8 cellular contexts compared by ENCODE assay signal in the genomic region with DNA sequence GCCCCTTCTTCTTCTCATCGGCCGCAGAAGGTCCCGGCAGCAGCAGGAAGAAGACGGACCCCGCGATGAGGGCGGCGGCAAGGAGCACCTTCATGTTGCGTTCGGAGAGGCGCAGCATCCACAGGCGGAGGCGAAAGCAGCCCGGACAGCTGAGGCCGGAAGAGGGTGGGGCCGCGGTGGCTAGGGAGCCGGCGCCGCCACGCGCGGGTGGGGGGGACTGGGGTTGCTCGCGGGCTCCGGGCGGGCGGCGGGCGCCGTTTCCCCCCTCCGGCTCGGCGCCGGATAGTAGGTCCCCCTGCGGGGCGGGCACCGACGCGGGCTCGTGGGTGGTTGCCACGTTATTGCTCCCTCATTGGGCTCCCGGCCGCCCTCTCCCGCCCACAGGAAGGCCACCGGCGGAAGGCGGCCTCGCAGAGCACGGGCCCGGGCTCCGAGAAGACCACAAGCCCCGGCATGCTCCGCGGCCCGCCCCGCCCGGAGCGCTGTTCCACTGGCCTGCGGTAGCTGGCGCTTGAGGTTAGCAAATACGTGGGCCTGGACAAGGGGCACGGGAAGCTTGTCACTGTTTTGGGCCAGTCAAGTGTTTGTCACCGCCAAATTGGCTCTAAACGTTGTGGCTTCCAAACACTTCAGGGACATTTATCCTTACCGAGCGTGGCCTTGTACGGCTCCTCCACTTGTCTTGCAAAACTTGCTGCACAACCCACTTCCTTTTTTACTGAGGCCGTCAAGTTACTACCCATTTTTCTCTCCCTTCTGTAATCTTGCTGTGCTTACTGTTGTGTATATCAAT. TPM values are rescaled to one million over a fixed set of nuclear protein-coding genes. Genes with fewer than 3 reads are reported as not detected.
A peak's percentile ranks its signal among the peaks of the same experiment; 100 is the strongest.
DNase-seq lines count a peak whose midpoint lies in the region; ATAC-seq and TF ChIP-seq lines count a peak whose summit lies in the region.

Gene PPIB (minus strand): TSS at position 154 of the 793 bp plus-strand sequence. CDS start 36 bp downstream, at position 118.

- intact Hi-C loops in mucosa of descending colon (cut with DNase I, micrococcal nuclease): no loop called here

- peak within 1 kb of the TSS; percentile 81 for H2AFZ ChIP-seq in OCI-LY3 (ENCODE audit: low read depth, low read length)

- H3K4me3 ChIP-seq in OCI-LY3 (ENCODE audit: low read length): peak within 1 kb of the TSS; percentile 99
- peak within 1 kb of the TSS; percentile 80 for H3K4me3 ChIP-seq in mucosa of descending colon

- H4K20me1 ChIP-seq in OCI-LY3 (ENCODE audit: insufficient read depth, low read length): peaks cover 10% of the 10 kb centered on the region; the same call in 1 of the 2 replicates

- H3K36me3 ChIP-seq in OCI-LY3 (replicated peaks; ENCODE audit: low read depth, low read length) (peaks cover 30% of the 10 kb centered on the region), mucosa of descending colon (ENCODE audit: low read depth) (peaks cover 6% of the 10 kb centered on the region)

- H3K27ac ChIP-seq in OCI-LY3 (ENCODE audit: low read length): peak within 1 kb of the TSS; percentile 84

- peaks cover 40% of the 10 kb centered on the region for H3K79me2 ChIP-seq in OCI-LY3 (ENCODE audit: low read length)

- H3K27me3 ChIP-seq in OCI-LY3 (ENCODE audit: low read depth, low read length): no peaks in the 10 kb centered on the region

- peak within 1 kb of the TSS; percentile 100 for H3K9ac ChIP-seq in OCI-LY3 (ENCODE audit: low read length)

- no peaks in the 10 kb centered on the region for H3K9me3 ChIP-seq in OCI-LY3 (ENCODE audit: insufficient read depth, low read length)
- H3K9me3 ChIP-seq in mucosa of descending colon: no peaks in the 10 kb centered on the region

- H3K4me1 ChIP-seq in OCI-LY3 (ENCODE audit: low read length): peaks cover 23% of the 10 kb centered on the region
- H3K4me1 ChIP-seq in mucosa of descending colon (ENCODE audit: low read depth): peaks cover 15% of the 10 kb centered on the region

- peak within 1 kb of the TSS; percentile 100 for H3K4me2 ChIP-seq in OCI-LY3 (ENCODE audit: low read length)

- peak; percentile 50 for TF ChIP-seq CTCF in OCI-LY3 (IDR thresholded peaks at IDR 0.05; ENCODE audit: low read depth, low read length)
- TF ChIP-seq CTCF in mucosa of descending colon (IDR thresholded peaks at IDR 0.05): peak; percentile 34

- DNase-seq in DMS114 treated with DMSO at 0.1 percent for 48 hours (lab: John Stamatoyannopoulos, UW; ENCODE audit: unreplicated experiment): peak; percentile 96
- peak; percentile 91 for DNase-seq in HuH-7.5 (ENCODE audit: low spot score)
- peak; percentile 92 for DNase-seq in activated T-cell treated with anti-CD3 and anti-CD28 coated beads for 1 hour (ENCODE audit: low read depth)
- DNase-seq in epidermal melanocyte (ENCODE audit: insufficient read length, low spot score): peak; percentile 94
- DNase-seq in mucosa of descending colon: peak; percentile 96 to 99 (median 98)
- peak; percentile 96 for DNase-seq in stimulated activated CD8-positive, alpha-beta memory T cell treated with anti-CD3 and anti-CD28 coated beads, Interleukin-4, amount 100 ng/mL, for 24 hours (ENCODE audit: low read depth)

- peak; percentile 86 for ATAC-seq in GM21526 (IDR thresholded peaks at IDR 0.05; ENCODE audit: low FRiP score, unreplicated experiment)
- ATAC-seq in mucosa of descending colon: peak; percentile 96

RNA-seq across cellular contexts. Expression of gene PPIB, which starts in this region (rescaled TPM):
- 100 to 1,000 TPM; 207 to 396 (median 239) TPM for total RNA-seq in mucosa of descending colon

Comparison
In these comparisons a context has a peak if more than half of its experiments do, and no peak if none do; other contexts are left out.
1. Peak in every context shown above with its lines: DNase-seq, ATAC-seq, H3K4me3 ChIP-seq and H3K27ac ChIP-seq.